In genomic region chr1:155128755-155129473, GRCh38 we compare ENCODE assay signal across 1 cellular context.
TF ChIP-seq lines count a peak whose summit lies in the region.

No MANE protein-coding gene starts in this region.

TF ChIP-seq in endothelial cell of umbilical vein, 7 proteins besides CTCF, POLR2A, EP300 and RAD21:
- TF ChIP-seq MYC (IDR thresholded peaks at IDR 0.05; ENCODE audit: low read depth, low read length): no peak
- peak; percentile 73 for TF ChIP-seq POLR2AphosphoS5 (IDR thresholded peaks at IDR 0.05; ENCODE audit: insufficient read depth, low read depth, low read length)
- TF ChIP-seq JUN (IDR thresholded peaks at IDR 0.05; ENCODE audit: borderline replicate concordance, insufficient read depth, insufficient read length, low read depth): peak; percentile 7
- TF ChIP-seq, protein P1, sequence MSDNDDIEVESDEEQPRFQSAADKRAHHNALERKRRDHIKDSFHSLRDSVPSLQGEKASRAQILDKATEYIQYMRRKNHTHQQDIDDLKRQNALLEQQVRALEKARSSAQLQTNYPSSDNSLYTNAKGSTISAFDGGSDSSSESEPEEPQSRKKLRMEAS (IDR thresholded peaks at IDR 0.05; ENCODE audit: insufficient read depth, insufficient read length): no peak
- no peak for TF ChIP-seq EZH2 (IDR thresholded peaks at IDR 0.05; ENCODE audit: borderline replicate concordance, low read depth, low read length, severe bottlenecking)
